In the genomic region with DNA sequence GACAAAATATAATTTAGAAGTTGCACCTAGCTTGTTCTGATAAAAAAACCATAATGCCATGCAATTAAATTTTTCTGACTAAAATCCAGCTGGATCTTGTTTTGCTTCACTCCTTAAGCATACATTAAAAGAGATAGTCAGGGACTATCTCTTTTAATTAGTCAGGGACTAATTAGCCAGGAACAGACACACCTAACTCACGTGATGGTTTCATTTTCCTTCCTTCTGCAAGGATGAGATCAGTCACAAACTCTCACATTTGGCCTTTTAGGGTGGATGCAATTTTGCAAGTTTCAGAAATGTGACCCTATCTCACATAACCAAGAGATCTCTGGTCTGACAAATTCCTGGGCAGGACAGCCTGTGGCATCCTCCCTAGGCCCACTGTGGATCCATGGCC, we compare ENCODE assay signal across 19 cellular contexts.
DNase-seq lines count a peak whose midpoint lies in the region; ATAC-seq and TF ChIP-seq lines count a peak whose summit lies in the region.
"Had no signal": no experiment of that assay in that cellular context is flagged by ENCODE, and none has a peak within 500 bp of the region (broad histone marks: within the 10 kb centered on the region; RNA-seq: fewer than 3 reads in every experiment).

No MANE protein-coding gene starts in this region.

- no peak overlapping the region for H2BK5ac ChIP-seq in mesendoderm (ENCODE audit: low read length)

- peaks cover 17% of the 10 kb centered on the region for H3K36me3 Mint-ChIP-seq in T-cell

- ATAC-seq in T-cell (replicated peaks in 1 of 4) (no peak), left cardiac atrium (no peak), GM21717 (IDR thresholded peaks at IDR 0.05; ENCODE audit: unreplicated experiment) (no peak)
- no peak for ATAC-seq in stimulated activated naive CD8-positive, alpha-beta T cell treated with anti-CD3 and anti-CD28 coated beads, Interleukin-15, Interleukin-2, amounts not matched to agents 100 U/mL and 50 U/mL, for 24 hours

- no peak overlapping the region for H3K4me3 ChIP-seq in KMS-11 (IDR thresholded peaks at IDR 0.05; ENCODE audit: insufficient read depth, low read depth, low read length)
- H3K4me3 ChIP-seq in adipocyte (ENCODE audit: low read length), result no peak overlapping the region
- no peak overlapping the region for H3K4me3 ChIP-seq in mesendoderm (ENCODE audit: low read length)
- H3K4me3 ChIP-seq: PC-9 had no signal

- H3K4me1 Mint-ChIP-seq in T-cell, result peaks cover 6 to 17% (median 12%) of the 10 kb centered on the region in 3 donors

- no peak overlapping the region for H2AK5ac ChIP-seq in mesendoderm (ENCODE audit: low read length)

- no peak overlapping the region for H3K4ac ChIP-seq in mesendoderm (ENCODE audit: low read depth, low read length)

- peak overlapping the region; percentile 1 to 56 for H3K27ac Mint-ChIP-seq in T-cell

- DNase-seq in T-cell (no peak), adipocyte (ENCODE audit: low read depth) (no peak), mesendoderm (no peak), left cardiac atrium (no peak)
- DNase-seq in activated effector memory CD4-positive, alpha-beta T cell treated with anti-CD3 and anti-CD28 coated beads, Interleukin-2, amount 50 U/mL, for 16 hours, result no peak
- no peak for DNase-seq in stimulated activated naive CD8-positive, alpha-beta T cell treated with anti-CD3 and anti-CD28 coated beads, Interleukin-15, Interleukin-2, amounts not matched to agents 100 U/mL and 50 U/mL, for 24 hours
- DNase-seq: ACHN, C1 segment of cervical spinal cord, DMS79 treated with DMSO at 0.1 percent for 48 hours, GOT3, NCI-H1436, NCI-H1930, NCI-H226, NCI-H524 treated with DMSO at 0.1 percent for 48 hours, PC-9, SIG-M5 had no signal

- H3K79me1 ChIP-seq in mesendoderm (ENCODE audit: low read length), result no peaks in the 10 kb centered on the region

- H3K4me3 Mint-ChIP-seq in T-cell, result no peak overlapping the region

- H3K9me3 Mint-ChIP-seq in T-cell, result no peaks in the 10 kb centered on the region

- H2AFZ ChIP-seq in KMS-11 (ENCODE audit: low read depth), result no peak overlapping the region
- H2AFZ ChIP-seq: PC-9 had no signal

- no peaks in the 10 kb centered on the region for H3K79me2 ChIP-seq in KMS-11 (ENCODE audit: insufficient read depth, low read depth)
- H3K79me2 ChIP-seq in mesendoderm (ENCODE audit: control insufficient read depth, insufficient read depth, low read length), result no peaks in the 10 kb centered on the region

- intact Hi-C loops in left cardiac atrium (cut with DNase I), result no loop called here

- H3K27ac ChIP-seq in KMS-11, result no peak overlapping the region
- no peak overlapping the region for H3K27ac ChIP-seq in mesendoderm (ENCODE audit: low read depth, low read length)
- H3K27ac ChIP-seq: PC-9, RWPE1 had no signal

- H3K56ac ChIP-seq in mesendoderm (ENCODE audit: low read length), result no peak overlapping the region

- no peaks in the 10 kb centered on the region for H3K27me3 Mint-ChIP-seq in T-cell

- H3K36me3 ChIP-seq in KMS-11 (ENCODE audit: insufficient read depth) (no peaks in the 10 kb centered on the region), adipocyte (ENCODE audit: control insufficient read depth, insufficient read depth, low read length, severe bottlenecking) (peaks cover 2% of the 10 kb centered on the region), mesendoderm (ENCODE audit: control insufficient read depth, insufficient read depth, low read length) (no peaks in the 10 kb centered on the region)

- CTCF ChIA-PET in T-cell (lab: Charles Lee), result no interaction called here

- no peaks in the 10 kb centered on the region for H4K20me1 ChIP-seq in KMS-11 (ENCODE audit: insufficient read depth)

- H3K27me3 ChIP-seq in KMS-11 (ENCODE audit: insufficient read depth, low read depth) (no peaks in the 10 kb centered on the region), adipocyte (replicated peaks; ENCODE audit: control insufficient read depth, insufficient read depth, low read length) (no peaks in the 10 kb centered on the region), mesendoderm (ENCODE audit: insufficient read depth, low read length, poor library complexity) (no peaks in the 10 kb centered on the region)

- peaks cover 24% of the 10 kb centered on the region for H3K4me1 ChIP-seq in KMS-11 (ENCODE audit: low read depth, poor library complexity, severe bottlenecking)
- H3K4me1 ChIP-seq in adipocyte (ENCODE audit: control insufficient read depth, insufficient read depth, low read length), result peaks cover 14% of the 10 kb centered on the region
- H3K4me1 ChIP-seq in mesendoderm (ENCODE audit: control insufficient read depth, low read depth, low read length), result peaks cover 8% of the 10 kb centered on the region

- H3K4me2 ChIP-seq in KMS-11 (peak overlapping the region; percentile 9; the same call in 1 of the 2 replicates), mesendoderm (ENCODE audit: low read length) (no peak overlapping the region)
- H3K4me2 ChIP-seq: PC-9 had no signal

- H3K9me3 ChIP-seq in adipocyte (ENCODE audit: control insufficient read depth, low read length), result no peaks in the 10 kb centered on the region

- no peak overlapping the region for H2BK15ac ChIP-seq in mesendoderm (replicated peaks; ENCODE audit: low read depth)

- no peak overlapping the region for H3K9ac ChIP-seq in KMS-11
- peak overlapping the region; percentile 38 for H3K9ac ChIP-seq in adipocyte (ENCODE audit: low read length)
- no peak overlapping the region for H3K9ac ChIP-seq in mesendoderm (ENCODE audit: low read length)

- peak overlapping the region; percentile 34 for H3K23ac ChIP-seq in mesendoderm (ENCODE audit: low read length)

- H3K18ac ChIP-seq in mesendoderm (ENCODE audit: low read length), result no peak overlapping the region

- no peak overlapping the region for H2BK120ac ChIP-seq in mesendoderm (ENCODE audit: low read depth, low read length)

- TF ChIP-seq CTCF in KMS-11 (conservative IDR thresholded peaks at IDR 0.05; ENCODE audit: low read depth, low read length), result no peak

- POLR2A ChIA-PET in T-cell (lab: Charles Lee), result no interaction called here

- no peak overlapping the region for H4K5ac ChIP-seq in mesendoderm (ENCODE audit: low read length)

- WGBS in mesendoderm (ENCODE audit: extremely low coverage, insufficient coverage, low lambda C conversion rate), result no CpG with 5 or more reads among the region's 1 CpG

- H4K8ac ChIP-seq in mesendoderm (ENCODE audit: low read depth, low read length), result no peak overlapping the region
